ENCODE assay signal across 1 cellular context in the genomic region with DNA sequence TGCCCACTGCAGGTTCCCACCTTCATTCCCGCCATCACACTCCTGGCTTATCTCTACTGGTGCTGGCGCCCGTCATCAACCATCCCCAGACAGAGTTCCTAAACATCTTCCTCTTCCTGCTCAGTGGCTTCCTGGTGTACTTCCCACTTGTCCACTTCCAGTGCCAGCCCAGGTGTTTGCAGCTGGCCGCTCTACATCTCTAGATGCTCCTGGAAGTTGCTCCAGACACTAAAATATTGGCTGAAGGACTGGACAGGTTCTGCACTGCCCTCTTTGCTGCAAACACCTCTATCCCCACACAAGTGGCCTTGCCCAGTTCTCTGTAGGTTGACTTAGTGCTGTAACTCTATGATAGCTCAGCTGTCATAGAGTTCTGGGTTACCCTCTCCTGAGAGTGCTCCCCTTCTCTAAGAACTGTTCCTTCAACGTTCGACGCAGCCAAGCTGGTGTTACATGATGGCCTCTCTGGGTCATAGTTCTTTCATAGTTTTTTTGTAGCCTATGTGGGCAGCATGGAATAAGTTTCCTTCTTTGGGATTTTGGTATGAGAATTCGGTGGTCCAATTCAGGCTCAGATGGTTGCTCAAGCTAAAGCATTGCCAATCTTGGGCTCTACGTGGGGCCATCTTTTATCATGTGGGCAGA.
TF ChIP-seq lines count a peak whose summit lies in the region.

No MANE protein-coding gene starts in this region.

TF ChIP-seq in HepG2, 621 proteins besides CTCF, POLR2A, EP300 and RAD21 (continued from another document):
- TF ChIP-seq, protein P1, sequence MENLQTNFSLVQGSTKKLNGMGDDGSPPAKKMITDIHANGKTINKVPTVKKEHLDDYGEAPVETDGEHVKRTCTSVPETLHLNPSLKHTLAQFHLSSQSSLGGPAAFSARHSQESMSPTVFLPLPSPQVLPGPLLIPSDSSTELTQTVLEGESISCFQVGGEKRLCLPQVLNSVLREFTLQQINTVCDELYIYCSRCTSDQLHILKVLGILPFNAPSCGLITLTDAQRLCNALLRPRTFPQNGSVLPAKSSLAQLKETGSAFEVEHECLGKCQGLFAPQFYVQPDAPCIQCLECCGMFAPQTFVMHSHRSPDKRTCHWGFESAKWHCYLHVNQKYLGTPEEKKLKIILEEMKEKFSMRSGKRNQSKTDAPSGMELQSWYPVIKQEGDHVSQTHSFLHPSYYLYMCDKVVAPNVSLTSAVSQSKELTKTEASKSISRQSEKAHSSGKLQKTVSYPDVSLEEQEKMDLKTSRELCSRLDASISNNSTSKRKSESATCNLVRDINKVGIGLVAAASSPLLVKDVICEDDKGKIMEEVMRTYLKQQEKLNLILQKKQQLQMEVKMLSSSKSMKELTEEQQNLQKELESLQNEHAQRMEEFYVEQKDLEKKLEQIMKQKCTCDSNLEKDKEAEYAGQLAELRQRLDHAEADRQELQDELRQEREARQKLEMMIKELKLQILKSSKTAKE (CRISPR knock-in tag; IDR thresholded peaks at IDR 0.05; ENCODE audit: borderline replicate concordance), result no peak
- no peak for TF ChIP-seq ZNF10 (CRISPR knock-in tag; IDR thresholded peaks at IDR 0.05; ENCODE audit: borderline replicate concordance, low read depth)
- no peak for TF ChIP-seq ZSCAN22 (CRISPR knock-in tag; IDR thresholded peaks at IDR 0.05)
- 0 out of 2 replicates have a peak, but pooled peaks have one; percentile 6 for TF ChIP-seq ZNF772 (CRISPR knock-in tag; IDR thresholded peaks at IDR 0.05)
- TF ChIP-seq RFX3 (CRISPR knock-in tag; IDR thresholded peaks at IDR 0.05), result no peak
- no peak for TF ChIP-seq ZNF24 (IDR thresholded peaks at IDR 0.05)
- TF ChIP-seq ZNF781 (CRISPR knock-in tag; IDR thresholded peaks at IDR 0.05; ENCODE audit: borderline replicate concordance, not compliant biosample characterization), result no peak
- no peak for TF ChIP-seq CHD2 (IDR thresholded peaks at IDR 0.05; ENCODE audit: low read depth, low read length)
- no peak for TF ChIP-seq HOXD1 (CRISPR knock-in tag; IDR thresholded peaks at IDR 0.05)
- TF ChIP-seq, protein P2, sequence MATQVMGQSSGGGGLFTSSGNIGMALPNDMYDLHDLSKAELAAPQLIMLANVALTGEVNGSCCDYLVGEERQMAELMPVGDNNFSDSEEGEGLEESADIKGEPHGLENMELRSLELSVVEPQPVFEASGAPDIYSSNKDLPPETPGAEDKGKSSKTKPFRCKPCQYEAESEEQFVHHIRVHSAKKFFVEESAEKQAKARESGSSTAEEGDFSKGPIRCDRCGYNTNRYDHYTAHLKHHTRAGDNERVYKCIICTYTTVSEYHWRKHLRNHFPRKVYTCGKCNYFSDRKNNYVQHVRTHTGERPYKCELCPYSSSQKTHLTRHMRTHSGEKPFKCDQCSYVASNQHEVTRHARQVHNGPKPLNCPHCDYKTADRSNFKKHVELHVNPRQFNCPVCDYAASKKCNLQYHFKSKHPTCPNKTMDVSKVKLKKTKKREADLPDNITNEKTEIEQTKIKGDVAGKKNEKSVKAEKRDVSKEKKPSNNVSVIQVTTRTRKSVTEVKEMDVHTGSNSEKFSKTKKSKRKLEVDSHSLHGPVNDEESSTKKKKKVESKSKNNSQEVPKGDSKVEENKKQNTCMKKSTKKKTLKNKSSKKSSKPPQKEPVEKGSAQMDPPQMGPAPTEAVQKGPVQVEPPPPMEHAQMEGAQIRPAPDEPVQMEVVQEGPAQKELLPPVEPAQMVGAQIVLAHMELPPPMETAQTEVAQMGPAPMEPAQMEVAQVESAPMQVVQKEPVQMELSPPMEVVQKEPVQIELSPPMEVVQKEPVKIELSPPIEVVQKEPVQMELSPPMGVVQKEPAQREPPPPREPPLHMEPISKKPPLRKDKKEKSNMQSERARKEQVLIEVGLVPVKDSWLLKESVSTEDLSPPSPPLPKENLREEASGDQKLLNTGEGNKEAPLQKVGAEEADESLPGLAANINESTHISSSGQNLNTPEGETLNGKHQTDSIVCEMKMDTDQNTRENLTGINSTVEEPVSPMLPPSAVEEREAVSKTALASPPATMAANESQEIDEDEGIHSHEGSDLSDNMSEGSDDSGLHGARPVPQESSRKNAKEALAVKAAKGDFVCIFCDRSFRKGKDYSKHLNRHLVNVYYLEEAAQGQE (IDR thresholded peaks at IDR 0.05; ENCODE audit: borderline replicate concordance in 1 of 2, low read depth in 1 of 2, low read length in 2 of 2), result no peak
- TF ChIP-seq, protein P3, sequence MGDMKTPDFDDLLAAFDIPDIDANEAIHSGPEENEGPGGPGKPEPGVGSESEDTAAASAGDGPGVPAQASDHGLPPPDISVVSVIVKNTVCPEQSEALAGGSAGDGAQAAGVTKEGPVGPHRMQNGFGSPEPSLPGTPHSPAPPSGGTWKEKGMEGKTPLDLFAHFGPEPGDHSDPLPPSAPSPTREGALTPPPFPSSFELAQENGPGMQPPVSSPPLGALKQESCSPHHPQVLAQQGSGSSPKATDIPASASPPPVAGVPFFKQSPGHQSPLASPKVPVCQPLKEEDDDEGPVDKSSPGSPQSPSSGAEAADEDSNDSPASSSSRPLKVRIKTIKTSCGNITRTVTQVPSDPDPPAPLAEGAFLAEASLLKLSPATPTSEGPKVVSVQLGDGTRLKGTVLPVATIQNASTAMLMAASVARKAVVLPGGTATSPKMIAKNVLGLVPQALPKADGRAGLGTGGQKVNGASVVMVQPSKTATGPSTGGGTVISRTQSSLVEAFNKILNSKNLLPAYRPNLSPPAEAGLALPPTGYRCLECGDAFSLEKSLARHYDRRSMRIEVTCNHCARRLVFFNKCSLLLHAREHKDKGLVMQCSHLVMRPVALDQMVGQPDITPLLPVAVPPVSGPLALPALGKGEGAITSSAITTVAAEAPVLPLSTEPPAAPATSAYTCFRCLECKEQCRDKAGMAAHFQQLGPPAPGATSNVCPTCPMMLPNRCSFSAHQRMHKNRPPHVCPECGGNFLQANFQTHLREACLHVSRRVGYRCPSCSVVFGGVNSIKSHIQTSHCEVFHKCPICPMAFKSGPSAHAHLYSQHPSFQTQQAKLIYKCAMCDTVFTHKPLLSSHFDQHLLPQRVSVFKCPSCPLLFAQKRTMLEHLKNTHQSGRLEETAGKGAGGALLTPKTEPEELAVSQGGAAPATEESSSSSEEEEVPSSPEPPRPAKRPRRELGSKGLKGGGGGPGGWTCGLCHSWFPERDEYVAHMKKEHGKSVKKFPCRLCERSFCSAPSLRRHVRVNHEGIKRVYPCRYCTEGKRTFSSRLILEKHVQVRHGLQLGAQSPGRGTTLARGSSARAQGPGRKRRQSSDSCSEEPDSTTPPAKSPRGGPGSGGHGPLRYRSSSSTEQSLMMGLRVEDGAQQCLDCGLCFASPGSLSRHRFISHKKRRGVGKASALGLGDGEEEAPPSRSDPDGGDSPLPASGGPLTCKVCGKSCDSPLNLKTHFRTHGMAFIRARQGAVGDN (CRISPR knock-in tag; IDR thresholded peaks at IDR 0.05), result peak; percentile 26; the same call in 1 of the 2 replicates
- TF ChIP-seq KAT8 (CRISPR knock-in tag; IDR thresholded peaks at IDR 0.05), result no peak
- peak; percentile 3 for TF ChIP-seq ZEB1 (IDR thresholded peaks at IDR 0.05; ENCODE audit: insufficient replicate concordance, low read depth)
- no peak for TF ChIP-seq RAD51 (IDR thresholded peaks at IDR 0.05; ENCODE audit: borderline replicate concordance)
- TF ChIP-seq ZNF350 (CRISPR knock-in tag; IDR thresholded peaks at IDR 0.05; ENCODE audit: borderline replicate concordance, low read depth), result no peak
- TF ChIP-seq, protein P4, sequence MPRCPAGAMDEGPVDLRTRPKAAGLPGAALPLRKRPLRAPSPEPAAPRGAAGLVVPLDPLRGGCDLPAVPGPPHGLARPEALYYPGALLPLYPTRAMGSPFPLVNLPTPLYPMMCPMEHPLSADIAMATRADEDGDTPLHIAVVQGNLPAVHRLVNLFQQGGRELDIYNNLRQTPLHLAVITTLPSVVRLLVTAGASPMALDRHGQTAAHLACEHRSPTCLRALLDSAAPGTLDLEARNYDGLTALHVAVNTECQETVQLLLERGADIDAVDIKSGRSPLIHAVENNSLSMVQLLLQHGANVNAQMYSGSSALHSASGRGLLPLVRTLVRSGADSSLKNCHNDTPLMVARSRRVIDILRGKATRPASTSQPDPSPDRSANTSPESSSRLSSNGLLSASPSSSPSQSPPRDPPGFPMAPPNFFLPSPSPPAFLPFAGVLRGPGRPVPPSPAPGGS (CRISPR knock-in tag; IDR thresholded peaks at IDR 0.05), result 0 out of 2 replicates have a peak, but pooled peaks have one; percentile 36
- TF ChIP-seq ZNF468 (CRISPR knock-in tag; IDR thresholded peaks at IDR 0.05), result no peak
- peak; percentile 75; the same call in 1 of the 2 replicates for TF ChIP-seq ZNF44 (CRISPR knock-in tag; IDR thresholded peaks at IDR 0.05)
- TF ChIP-seq ZNF816 (CRISPR knock-in tag; IDR thresholded peaks at IDR 0.05; ENCODE audit: borderline replicate concordance), result no peak
- TF ChIP-seq ATF7 (IDR thresholded peaks at IDR 0.05), result no peak
- TF ChIP-seq ATF7 (CRISPR knock-in tag; IDR thresholded peaks at IDR 0.05), result no peak
- no peak for TF ChIP-seq SMC3 (IDR thresholded peaks at IDR 0.05; ENCODE audit: low read length)
- TF ChIP-seq, protein P5, sequence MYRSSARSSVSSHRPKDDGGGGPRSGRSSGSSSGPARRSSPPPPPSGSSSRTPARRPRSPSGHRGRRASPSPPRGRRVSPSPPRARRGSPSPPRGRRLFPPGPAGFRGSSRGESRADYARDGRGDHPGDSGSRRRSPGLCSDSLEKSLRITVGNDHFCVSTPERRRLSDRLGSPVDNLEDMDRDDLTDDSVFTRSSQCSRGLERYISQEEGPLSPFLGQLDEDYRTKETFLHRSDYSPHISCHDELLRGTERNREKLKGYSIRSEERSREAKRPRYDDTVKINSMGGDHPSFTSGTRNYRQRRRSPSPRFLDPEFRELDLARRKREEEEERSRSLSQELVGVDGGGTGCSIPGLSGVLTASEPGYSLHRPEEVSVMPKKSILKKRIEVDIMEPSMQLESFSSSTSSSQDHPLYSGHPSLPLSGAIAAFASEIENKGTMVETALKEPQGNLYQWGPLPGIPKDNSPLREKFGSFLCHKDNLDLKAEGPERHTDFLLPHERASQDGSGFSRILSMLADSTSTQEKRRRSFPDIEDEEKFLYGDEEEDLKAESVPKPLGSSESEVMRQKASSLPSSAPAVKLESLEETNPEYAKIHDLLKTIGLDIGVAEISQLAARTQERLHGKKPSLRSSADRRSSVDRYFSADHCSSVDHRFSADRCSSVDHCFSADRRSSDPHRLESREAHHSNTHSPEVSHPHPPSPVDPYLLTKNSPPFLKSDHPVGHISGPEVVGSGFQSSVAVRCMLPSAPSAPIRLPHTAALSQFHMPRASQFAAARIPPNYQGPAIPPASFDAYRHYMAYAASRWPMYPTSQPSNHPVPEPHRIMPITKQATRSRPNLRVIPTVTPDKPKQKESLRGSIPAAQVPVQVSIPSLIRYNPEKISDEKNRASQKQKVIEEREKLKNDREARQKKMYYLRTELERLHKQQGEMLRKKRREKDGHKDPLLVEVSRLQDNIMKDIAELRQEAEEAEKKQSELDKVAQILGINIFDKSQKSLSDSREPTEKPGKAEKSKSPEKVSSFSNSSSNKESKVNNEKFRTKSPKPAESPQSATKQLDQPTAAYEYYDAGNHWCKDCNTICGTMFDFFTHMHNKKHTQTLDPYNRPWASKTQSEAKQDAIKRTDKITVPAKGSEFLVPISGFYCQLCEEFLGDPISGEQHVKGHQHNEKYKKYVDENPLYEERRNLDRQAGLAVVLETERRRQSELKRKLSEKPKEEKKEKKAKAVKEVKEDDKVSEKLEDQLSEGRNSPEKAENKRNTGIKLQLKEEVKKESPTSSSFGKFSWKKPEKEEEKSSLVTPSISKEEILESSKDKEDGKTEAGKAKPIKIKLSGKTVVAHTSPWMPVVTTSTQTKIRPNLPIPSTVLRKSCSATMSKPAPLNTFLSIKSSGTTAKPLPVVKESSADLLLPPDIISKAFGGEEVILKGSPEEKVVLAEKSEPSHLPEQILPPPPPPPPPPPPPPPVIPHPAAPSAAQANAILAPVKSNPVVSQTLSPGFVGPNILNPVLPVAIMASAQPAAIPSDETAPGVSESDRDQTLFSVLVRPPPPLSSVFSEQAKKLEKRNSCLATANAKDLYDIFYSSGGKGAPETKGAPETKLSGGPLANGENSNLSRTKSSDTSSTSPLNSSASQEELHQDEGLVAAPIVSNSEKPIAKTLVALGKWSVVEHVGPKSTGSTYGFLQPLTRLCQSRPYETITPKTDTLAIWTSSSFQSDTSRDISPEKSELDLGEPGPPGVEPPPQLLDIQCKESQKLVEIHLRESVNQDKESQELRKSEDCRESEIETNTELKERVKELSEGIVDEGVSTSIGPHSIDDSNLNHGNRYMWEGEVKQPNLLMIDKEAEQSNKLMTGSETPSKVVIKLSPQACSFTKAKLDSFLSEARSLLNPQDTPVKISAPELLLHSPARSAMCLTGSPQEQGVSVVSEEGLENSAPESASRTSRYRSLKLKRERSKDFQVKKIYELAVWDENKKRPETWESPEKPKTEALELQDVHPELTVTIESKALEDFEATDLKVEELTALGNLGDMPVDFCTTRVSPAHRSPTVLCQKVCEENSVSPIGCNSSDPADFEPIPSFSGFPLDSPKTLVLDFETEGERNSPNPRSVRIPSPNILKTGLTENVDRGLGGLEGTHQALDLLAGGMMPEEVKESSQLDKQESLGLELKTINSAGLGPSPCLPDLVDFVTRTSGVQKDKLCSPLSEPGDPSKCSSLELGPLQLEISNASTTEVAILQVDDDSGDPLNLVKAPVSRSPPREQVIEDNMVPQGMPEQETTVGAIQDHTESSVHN (CRISPR knock-in tag; IDR thresholded peaks at IDR 0.05), result 0 out of 2 replicates have a peak, but pooled peaks have one; percentile 8
- TF ChIP-seq, protein P6, sequence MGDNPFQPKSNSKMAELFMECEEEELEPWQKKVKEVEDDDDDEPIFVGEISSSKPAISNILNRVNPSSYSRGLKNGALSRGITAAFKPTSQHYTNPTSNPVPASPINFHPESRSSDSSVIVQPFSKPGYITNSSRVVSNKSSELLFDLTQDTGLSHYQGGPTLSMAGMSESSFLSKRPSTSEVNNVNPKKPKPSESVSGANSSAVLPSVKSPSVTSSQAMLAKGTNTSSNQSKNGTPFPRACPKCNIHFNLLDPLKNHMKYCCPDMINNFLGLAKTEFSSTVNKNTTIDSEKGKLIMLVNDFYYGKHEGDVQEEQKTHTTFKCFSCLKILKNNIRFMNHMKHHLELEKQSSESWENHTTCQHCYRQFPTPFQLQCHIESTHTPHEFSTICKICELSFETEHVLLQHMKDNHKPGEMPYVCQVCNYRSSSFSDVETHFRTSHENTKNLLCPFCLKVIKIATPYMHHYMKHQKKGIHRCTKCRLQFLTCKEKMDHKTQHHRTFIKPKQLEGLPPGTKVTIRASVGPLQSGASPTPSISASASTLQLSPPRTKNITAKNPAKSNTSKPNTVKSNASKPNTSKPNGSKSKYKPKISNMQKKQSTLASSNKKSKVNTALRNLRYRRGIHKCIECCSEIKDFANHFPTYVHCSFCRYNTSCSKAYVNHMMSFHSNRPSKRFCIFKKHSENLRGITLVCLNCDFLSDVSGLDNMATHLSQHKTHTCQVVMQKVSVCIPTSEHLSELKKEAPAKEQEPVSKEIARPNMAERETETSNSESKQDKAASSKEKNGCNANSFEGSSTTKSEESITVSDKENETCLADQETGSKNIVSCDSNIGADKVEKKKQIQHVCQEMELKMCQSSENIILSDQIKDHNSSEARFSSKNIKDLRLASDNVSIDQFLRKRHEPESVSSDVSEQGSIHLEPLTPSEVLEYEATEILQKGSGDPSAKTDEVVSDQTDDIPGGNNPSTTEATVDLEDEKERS (CRISPR knock-in tag; IDR thresholded peaks at IDR 0.05), result no peak
- TF ChIP-seq KAT2B (IDR thresholded peaks at IDR 0.05; ENCODE audit: borderline replicate concordance, low read depth, low read length), result no peak
- no peak for TF ChIP-seq KLF13 (CRISPR knock-in tag; IDR thresholded peaks at IDR 0.05)
- no peak for TF ChIP-seq ZNF75D (CRISPR knock-in tag; IDR thresholded peaks at IDR 0.05; ENCODE audit: borderline replicate concordance)
- TF ChIP-seq PHB2 (IDR thresholded peaks at IDR 0.05; ENCODE audit: partially characterized antibody), result no peak
- TF ChIP-seq ZNF225 (CRISPR knock-in tag; IDR thresholded peaks at IDR 0.05), result no peak
- no peak for TF ChIP-seq SP4 (CRISPR knock-in tag; IDR thresholded peaks at IDR 0.05)
- no peak for TF ChIP-seq XRCC5 (optimal IDR thresholded peaks at IDR 0.05; ENCODE audit: low read length)
- no peak for TF ChIP-seq NFIC (IDR thresholded peaks at IDR 0.05; ENCODE audit: low read length)
- 0 out of 2 replicates have a peak, but pooled peaks have one; percentile 3 for TF ChIP-seq HOXA3 (CRISPR knock-in tag; IDR thresholded peaks at IDR 0.05)
